1 cellular context compared by ENCODE assay signal in the genomic region with DNA sequence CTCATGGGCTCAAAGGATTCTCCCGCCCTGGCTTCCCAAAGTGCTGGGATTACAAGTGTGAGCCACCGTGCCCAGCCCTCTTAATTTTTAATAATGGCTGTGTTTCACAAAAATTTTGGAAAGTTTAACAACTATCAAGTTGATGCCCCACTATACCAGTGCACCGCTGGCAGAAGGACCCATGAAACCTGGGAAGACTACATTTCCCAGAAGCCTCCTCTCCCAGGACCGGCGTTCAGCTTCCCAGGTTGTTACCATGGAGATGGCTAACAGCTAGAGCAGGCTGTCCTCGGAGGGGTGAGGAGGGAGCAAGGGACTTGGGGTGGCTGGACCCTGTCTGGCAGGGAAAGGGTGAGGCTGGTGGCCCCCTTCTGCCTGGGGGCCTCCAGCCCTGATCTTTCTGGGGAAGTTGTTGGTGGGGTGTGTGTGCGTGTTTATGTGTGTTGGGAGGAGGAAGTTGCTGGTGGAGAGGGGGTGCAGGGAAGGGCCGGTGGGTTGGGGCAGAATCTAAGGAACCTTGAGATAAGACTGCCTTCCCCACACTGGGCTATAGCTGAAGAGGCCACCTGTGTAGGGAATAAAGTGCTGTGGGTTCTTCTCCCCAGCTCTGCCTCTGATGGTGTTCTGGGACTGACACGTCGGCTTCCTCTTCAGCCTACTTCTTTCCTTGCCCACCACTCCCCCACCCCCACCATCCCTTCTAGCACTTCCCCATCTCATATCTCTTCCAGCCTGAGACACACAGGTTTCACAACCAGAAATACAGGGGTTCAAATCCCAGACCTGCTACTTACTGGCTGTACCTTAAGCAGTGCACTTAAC.
TF ChIP-seq lines count a peak whose summit lies in the region.

DRC7 (plus strand) TSS at position 251 of the 822 bp plus-strand sequence. CDS start 3,144 bp downstream, outside the sequence.

TF ChIP-seq in K562, 482 proteins besides CTCF, POLR2A, EP300 and RAD21 (continued from another document and continues in another):
- 0 out of 4 replicates have a peak, but pooled peaks of 1 of the 2 experiments have one; percentile 14 for TF ChIP-seq UBTF (IDR thresholded peaks at IDR 0.05; ENCODE audit: borderline replicate concordance in 1 of 2, low read depth in 2 of 2, low read length in 2 of 2)
- TF ChIP-seq, protein P1, sequence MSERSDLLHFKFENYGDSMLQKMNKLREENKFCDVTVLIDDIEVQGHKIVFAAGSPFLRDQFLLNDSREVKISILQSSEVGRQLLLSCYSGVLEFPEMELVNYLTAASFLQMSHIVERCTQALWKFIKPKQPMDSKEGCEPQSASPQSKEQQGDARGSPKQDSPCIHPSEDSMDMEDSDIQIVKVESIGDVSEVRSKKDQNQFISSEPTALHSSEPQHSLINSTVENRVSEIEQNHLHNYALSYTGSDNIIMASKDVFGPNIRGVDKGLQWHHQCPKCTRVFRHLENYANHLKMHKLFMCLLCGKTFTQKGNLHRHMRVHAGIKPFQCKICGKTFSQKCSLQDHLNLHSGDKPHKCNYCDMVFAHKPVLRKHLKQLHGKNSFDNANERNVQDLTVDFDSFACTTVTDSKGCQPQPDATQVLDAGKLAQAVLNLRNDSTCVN (CRISPR knock-in tag; IDR thresholded peaks at IDR 0.05) = no peak
- TF ChIP-seq SMAD3 (CRISPR knock-in tag; conservative IDR thresholded peaks at IDR 0.05) = no peak
- TF ChIP-seq, protein P2, sequence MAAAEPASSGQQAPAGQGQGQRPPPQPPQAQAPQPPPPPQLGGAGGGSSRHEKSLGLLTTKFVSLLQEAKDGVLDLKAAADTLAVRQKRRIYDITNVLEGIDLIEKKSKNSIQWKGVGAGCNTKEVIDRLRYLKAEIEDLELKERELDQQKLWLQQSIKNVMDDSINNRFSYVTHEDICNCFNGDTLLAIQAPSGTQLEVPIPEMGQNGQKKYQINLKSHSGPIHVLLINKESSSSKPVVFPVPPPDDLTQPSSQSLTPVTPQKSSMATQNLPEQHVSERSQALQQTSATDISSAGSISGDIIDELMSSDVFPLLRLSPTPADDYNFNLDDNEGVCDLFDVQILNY (CRISPR knock-in tag; IDR thresholded peaks at IDR 0.05) = no peak
- TF ChIP-seq DEAF1 (CRISPR knock-in tag; IDR thresholded peaks at IDR 0.05) = no peak
- no peak for TF ChIP-seq ZNF551 (CRISPR knock-in tag; IDR thresholded peaks at IDR 0.05)
- TF ChIP-seq SP2 (IDR thresholded peaks at IDR 0.05; ENCODE audit: extremely low read depth, low read depth, low read length, poor library complexity, severe bottlenecking) = no peak
- TF ChIP-seq THRAP3 (IDR thresholded peaks at IDR 0.05; ENCODE audit: borderline replicate concordance) = no peak
- TF ChIP-seq ZNF347 (CRISPR knock-in tag; IDR thresholded peaks at IDR 0.05; ENCODE audit: low read depth) = no peak
- TF ChIP-seq SIN3A (IDR thresholded peaks at IDR 0.05; ENCODE audit: borderline replicate concordance in 2 of 2, control insufficient read depth in 1 of 2, low read depth in 2 of 2, low read length in 2 of 2) = no peak
- no peak for TF ChIP-seq SLC30A9 (CRISPR knock-in tag; IDR thresholded peaks at IDR 0.05)
- no peak for TF ChIP-seq PURB (CRISPR knock-in tag; IDR thresholded peaks at IDR 0.05; ENCODE audit: low read depth)
- no peak for TF ChIP-seq BDP1 (IDR thresholded peaks at IDR 0.05; ENCODE audit: insufficient read depth, insufficient read length)
- no peak for TF ChIP-seq ZNF3 (CRISPR knock-in tag; IDR thresholded peaks at IDR 0.05)
- TF ChIP-seq KDM5B (IDR thresholded peaks at IDR 0.05; ENCODE audit: insufficient replicate concordance, low read depth, low read length) = no peak
- TF ChIP-seq, protein P3, sequence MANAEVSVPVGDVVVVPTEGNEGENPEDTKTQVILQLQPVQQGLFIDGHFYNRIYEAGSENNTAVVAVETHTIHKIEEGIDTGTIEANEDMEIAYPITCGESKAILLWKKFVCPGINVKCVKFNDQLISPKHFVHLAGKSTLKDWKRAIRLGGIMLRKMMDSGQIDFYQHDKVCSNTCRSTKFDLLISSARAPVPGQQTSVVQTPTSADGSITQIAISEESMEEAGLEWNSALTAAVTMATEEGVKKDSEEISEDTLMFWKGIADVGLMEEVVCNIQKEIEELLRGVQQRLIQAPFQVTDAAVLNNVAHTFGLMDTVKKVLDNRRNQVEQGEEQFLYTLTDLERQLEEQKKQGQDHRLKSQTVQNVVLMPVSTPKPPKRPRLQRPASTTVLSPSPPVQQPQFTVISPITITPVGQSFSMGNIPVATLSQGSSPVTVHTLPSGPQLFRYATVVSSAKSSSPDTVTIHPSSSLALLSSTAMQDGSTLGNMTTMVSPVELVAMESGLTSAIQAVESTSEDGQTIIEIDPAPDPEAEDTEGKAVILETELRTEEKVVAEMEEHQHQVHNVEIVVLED (CRISPR knock-in tag; IDR thresholded peaks at IDR 0.05) = no peak
- TF ChIP-seq ZNF143 (CRISPR knock-in tag; IDR thresholded peaks at IDR 0.05) = peak; percentile 88
- TF ChIP-seq, protein P4, sequence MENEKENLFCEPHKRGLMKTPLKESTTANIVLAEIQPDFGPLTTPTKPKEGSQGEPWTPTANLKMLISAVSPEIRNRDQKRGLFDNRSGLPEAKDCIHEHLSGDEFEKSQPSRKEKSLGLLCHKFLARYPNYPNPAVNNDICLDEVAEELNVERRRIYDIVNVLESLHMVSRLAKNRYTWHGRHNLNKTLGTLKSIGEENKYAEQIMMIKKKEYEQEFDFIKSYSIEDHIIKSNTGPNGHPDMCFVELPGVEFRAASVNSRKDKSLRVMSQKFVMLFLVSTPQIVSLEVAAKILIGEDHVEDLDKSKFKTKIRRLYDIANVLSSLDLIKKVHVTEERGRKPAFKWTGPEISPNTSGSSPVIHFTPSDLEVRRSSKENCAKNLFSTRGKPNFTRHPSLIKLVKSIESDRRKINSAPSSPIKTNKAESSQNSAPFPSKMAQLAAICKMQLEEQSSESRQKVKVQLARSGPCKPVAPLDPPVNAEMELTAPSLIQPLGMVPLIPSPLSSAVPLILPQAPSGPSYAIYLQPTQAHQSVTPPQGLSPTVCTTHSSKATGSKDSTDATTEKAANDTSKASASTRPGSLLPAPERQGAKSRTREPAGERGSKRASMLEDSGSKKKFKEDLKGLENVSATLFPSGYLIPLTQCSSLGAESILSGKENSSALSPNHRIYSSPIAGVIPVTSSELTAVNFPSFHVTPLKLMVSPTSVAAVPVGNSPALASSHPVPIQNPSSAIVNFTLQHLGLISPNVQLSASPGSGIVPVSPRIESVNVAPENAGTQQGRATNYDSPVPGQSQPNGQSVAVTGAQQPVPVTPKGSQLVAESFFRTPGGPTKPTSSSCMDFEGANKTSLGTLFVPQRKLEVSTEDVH (IDR thresholded peaks at IDR 0.05; ENCODE audit: low read depth, partially characterized antibody) = no peak
- TF ChIP-seq, protein P5, sequence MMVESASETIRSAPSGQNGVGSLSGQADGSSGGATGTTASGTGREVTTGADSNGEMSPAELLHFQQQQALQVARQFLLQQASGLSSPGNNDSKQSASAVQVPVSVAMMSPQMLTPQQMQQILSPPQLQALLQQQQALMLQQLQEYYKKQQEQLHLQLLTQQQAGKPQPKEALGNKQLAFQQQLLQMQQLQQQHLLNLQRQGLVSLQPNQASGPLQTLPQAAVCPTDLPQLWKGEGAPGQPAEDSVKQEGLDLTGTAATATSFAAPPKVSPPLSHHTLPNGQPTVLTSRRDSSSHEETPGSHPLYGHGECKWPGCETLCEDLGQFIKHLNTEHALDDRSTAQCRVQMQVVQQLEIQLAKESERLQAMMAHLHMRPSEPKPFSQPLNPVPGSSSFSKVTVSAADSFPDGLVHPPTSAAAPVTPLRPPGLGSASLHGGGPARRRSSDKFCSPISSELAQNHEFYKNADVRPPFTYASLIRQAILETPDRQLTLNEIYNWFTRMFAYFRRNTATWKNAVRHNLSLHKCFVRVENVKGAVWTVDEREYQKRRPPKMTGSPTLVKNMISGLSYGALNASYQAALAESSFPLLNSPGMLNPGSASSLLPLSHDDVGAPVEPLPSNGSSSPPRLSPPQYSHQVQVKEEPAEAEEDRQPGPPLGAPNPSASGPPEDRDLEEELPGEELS (CRISPR knock-in tag; IDR thresholded peaks at IDR 0.05; ENCODE audit: borderline replicate concordance) = no peak
- TF ChIP-seq KLF1 (tag; IDR thresholded peaks at IDR 0.05) = no peak
- TF ChIP-seq MYNN (IDR thresholded peaks at IDR 0.05) = no peak
- no peak for TF ChIP-seq MYNN (CRISPR knock-in tag; IDR thresholded peaks at IDR 0.05)
- no peak for TF ChIP-seq HMG20B (CRISPR knock-in tag; IDR thresholded peaks at IDR 0.05)
- TF ChIP-seq KDM2B (CRISPR knock-in tag; IDR thresholded peaks at IDR 0.05) = no peak
- TF ChIP-seq HMBOX1 (IDR thresholded peaks at IDR 0.05) = no peak
- TF ChIP-seq ESRRA (IDR thresholded peaks at IDR 0.05; ENCODE audit: borderline replicate concordance, low read depth) = 0 out of 2 replicates have a peak, but pooled peaks have one; percentile 11
- no peak for TF ChIP-seq TCF7 (IDR thresholded peaks at IDR 0.05; ENCODE audit: borderline replicate concordance)
- no peak for TF ChIP-seq ZNF583 (CRISPR knock-in tag; IDR thresholded peaks at IDR 0.05)
- 0 out of 2 replicates have a peak, but pooled peaks have one; percentile 43 for TF ChIP-seq GATA2 (CRISPR knock-in tag; IDR thresholded peaks at IDR 0.05)
- TF ChIP-seq RBM17 (IDR thresholded peaks at IDR 0.05; ENCODE audit: borderline replicate concordance, low read depth, low read length) = no peak
- no peak for TF ChIP-seq PTBP1 (IDR thresholded peaks at IDR 0.05; ENCODE audit: low read depth, low read length)
- TF ChIP-seq, protein P6, sequence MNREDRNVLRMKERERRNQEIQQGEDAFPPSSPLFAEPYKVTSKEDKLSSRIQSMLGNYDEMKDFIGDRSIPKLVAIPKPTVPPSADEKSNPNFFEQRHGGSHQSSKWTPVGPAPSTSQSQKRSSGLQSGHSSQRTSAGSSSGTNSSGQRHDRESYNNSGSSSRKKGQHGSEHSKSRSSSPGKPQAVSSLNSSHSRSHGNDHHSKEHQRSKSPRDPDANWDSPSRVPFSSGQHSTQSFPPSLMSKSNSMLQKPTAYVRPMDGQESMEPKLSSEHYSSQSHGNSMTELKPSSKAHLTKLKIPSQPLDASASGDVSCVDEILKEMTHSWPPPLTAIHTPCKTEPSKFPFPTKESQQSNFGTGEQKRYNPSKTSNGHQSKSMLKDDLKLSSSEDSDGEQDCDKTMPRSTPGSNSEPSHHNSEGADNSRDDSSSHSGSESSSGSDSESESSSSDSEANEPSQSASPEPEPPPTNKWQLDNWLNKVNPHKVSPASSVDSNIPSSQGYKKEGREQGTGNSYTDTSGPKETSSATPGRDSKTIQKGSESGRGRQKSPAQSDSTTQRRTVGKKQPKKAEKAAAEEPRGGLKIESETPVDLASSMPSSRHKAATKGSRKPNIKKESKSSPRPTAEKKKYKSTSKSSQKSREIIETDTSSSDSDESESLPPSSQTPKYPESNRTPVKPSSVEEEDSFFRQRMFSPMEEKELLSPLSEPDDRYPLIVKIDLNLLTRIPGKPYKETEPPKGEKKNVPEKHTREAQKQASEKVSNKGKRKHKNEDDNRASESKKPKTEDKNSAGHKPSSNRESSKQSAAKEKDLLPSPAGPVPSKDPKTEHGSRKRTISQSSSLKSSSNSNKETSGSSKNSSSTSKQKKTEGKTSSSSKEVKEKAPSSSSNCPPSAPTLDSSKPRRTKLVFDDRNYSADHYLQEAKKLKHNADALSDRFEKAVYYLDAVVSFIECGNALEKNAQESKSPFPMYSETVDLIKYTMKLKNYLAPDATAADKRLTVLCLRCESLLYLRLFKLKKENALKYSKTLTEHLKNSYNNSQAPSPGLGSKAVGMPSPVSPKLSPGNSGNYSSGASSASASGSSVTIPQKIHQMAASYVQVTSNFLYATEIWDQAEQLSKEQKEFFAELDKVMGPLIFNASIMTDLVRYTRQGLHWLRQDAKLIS (CRISPR knock-in tag; IDR thresholded peaks at IDR 0.05) = no peak
- TF ChIP-seq SOX6 (IDR thresholded peaks at IDR 0.05) = no peak
- TF ChIP-seq TEAD2 (tag; IDR thresholded peaks at IDR 0.05) = no peak
- no peak for TF ChIP-seq BACH1 (tag; IDR thresholded peaks at IDR 0.05)
- TF ChIP-seq HDAC2 (IDR thresholded peaks at IDR 0.05) = no peak
- no peak for TF ChIP-seq KHSRP (IDR thresholded peaks at IDR 0.05)
- TF ChIP-seq USF1 (CRISPR knock-in tag; IDR thresholded peaks at IDR 0.05) = no peak
- TF ChIP-seq, protein P7, sequence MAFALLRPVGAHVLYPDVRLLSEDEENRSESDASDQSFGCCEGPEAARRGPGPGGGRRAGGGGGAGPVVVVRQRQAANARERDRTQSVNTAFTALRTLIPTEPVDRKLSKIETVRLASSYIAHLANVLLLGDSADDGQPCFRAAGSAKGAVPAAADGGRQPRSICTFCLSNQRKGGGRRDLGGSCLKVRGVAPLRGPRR (CRISPR knock-in tag; IDR thresholded peaks at IDR 0.05) = no peak
